29 cellular contexts compared by ENCODE assay signal in the genomic region with DNA sequence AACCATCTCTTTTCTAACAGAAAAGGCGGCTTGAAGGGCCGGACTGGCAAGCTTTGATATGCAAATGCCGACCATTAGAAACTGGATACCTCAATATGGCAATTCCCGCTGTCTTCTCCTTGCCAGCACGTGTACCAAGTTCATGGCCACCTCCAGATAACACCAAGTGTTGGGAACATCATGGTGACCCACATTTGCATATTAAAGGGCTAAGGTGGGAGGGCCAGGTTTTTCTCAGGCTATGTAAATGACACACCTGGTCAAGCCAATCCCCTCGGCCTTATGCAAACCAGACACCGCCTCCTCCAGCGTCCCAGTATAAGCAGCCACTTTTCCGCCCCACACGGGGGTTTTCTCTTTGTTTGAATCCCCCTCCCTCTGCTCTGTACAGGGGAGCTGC.
DNase-seq lines count a peak whose midpoint lies in the region; ATAC-seq and TF ChIP-seq lines count a peak whose summit lies in the region.
"Had no signal": no experiment of that assay in that cellular context is flagged by ENCODE, and none has a peak within 500 bp of the region (broad histone marks: within the 10 kb centered on the region; RNA-seq: fewer than 3 reads in every experiment).

No MANE protein-coding gene starts in this region.

- peak overlapping the region; percentile 32 for H3K4me2 ChIP-seq in H9 (ENCODE audit: insufficient read depth, insufficient read length, low read length)

- no peak overlapping the region for H4K5ac ChIP-seq in H9 (ENCODE audit: insufficient read length, low read depth, low read length)

- no peak overlapping the region for H3K14ac ChIP-seq in H9 (ENCODE audit: insufficient read depth, low read length)

- no peak overlapping the region for H4K8ac ChIP-seq in H9 (replicated peaks; ENCODE audit: insufficient read length, low read depth, low read length)

- no peak overlapping the region for H3T11ph ChIP-seq in H9 (ENCODE audit: low read length)

- intact Hi-C loops in posterior vena cava (cut with DNase I), result no loop called here

- H2BK5ac ChIP-seq in H9 (ENCODE audit: insufficient read length, low read length), result no peak overlapping the region

- no peaks in the 10 kb centered on the region for H3K36me3 ChIP-seq in iPS-18a (ENCODE audit: control insufficient read depth, low read depth, low read length)
- H3K36me3 ChIP-seq: breast epithelium, heart left ventricle, neutrophil, prostate gland, SJSA1, tibial nerve, WERI-Rb-1 had no signal

- H3K23ac ChIP-seq in H9 (ENCODE audit: insufficient read length, low read depth, low read length), result no peak overlapping the region

- H3K27me3 Mint-ChIP-seq in H9 (ENCODE audit: low read depth), result peaks cover 40% of the 10 kb centered on the region
- H3K27me3 Mint-ChIP-seq: activated CD4-positive, alpha-beta T cell treated with anti-CD3 and anti-CD28 coated beads, Interleukin-2, amount 10 ng/mL, durations not matched to agents 24 days and 14 days; activated naive CD8-positive, alpha-beta T cell had no signal

- peaks cover 0 to 9% of the 10 kb centered on the region in 2 experiments; a peak in 4 of 5 replicates for H3K9me3 Mint-ChIP-seq in H9
- H3K9me3 Mint-ChIP-seq: activated CD4-positive, alpha-beta T cell treated with anti-CD3 and anti-CD28 coated beads, Interleukin-2, amount 10 ng/mL, durations not matched to agents 24 days and 14 days had no signal

- H4K91ac ChIP-seq in H9 (ENCODE audit: insufficient read length, low read depth, low read length), result no peak overlapping the region

- no CpG with 5 or more reads among the region's 10 CpGs for WGBS in H9 (ENCODE audit: extremely low coverage, insufficient read length, low lambda C conversion rate)

- peak overlapping the region; percentile 7 for H3K4me3 ChIP-seq in iPS-18a (ENCODE audit: low read length)
- H3K4me3 ChIP-seq: breast epithelium, dorsolateral prefrontal cortex, heart left ventricle, prostate gland, SJSA1, tibial nerve had no signal

- H3K23me2 ChIP-seq in H9 (ENCODE audit: insufficient read length, low read depth, low read length, poor library complexity, severe bottlenecking), result no peaks in the 10 kb centered on the region

- H2AFZ ChIP-seq in H9 (ENCODE audit: low read length), result no peak overlapping the region

- DNase-seq in H9, result peak; percentile 95
- peak; percentile 77 to 90 for DNase-seq in NCI-H526 (lab: John Stamatoyannopoulos, UW)
- DNase-seq in posterior vena cava (ENCODE audit: low spot score), result peak; percentile 25
- no peak for DNase-seq in amniotic stem cell (lab: John Stamatoyannopoulos, UW)
- no peak for DNase-seq in LoVo (ENCODE audit: low spot score)
- DNase-seq: activated CD4-positive, alpha-beta T cell treated with anti-CD3 and anti-CD28 coated beads, Interleukin-2, amount 10 ng/mL, durations not matched to agents 24 days and 14 days; activated effector memory CD4-positive, alpha-beta T cell treated with Interleukin-2 at 50 U/mL for 16 hours; activated T-cell treated with anti-CD3 and anti-CD28 coated beads, Interleukin-2, amount 50 U/mL, for 1 hour; anterior cingulate cortex; C1 segment of cervical spinal cord; DMS153; foreskin melanocyte; KBM-7; left colon; NCI-H2029 treated with DMSO at 0.1 percent for 48 hours; NCI-H2227 treated with DMSO at 0.1 percent for 48 hours; RPMI8226; stimulated activated CD4-positive, alpha-beta T cell treated with anti-CD3 and anti-CD28 coated beads, Interleukin-4, amount 100 ng/mL, for 24 hours; WERI-Rb-1 had no signal

- no peak overlapping the region for H2BK12ac ChIP-seq in H9 (ENCODE audit: insufficient read length, low read depth, low read length)

- H3K4me1 ChIP-seq in H9 (ENCODE audit: insufficient read depth, low read length) (no peaks in the 10 kb centered on the region; the same call in 1 of the 2 replicates), iPS-18a (ENCODE audit: control insufficient read depth, low read depth, low read length) (peaks cover 13% of the 10 kb centered on the region)
- H3K4me1 ChIP-seq: breast epithelium, heart left ventricle, prostate gland, SJSA1, tibial nerve had no signal

- H2BK120ac ChIP-seq in H9 (ENCODE audit: low read depth, low read length, poor library complexity, severe bottlenecking), result no peak overlapping the region

- H3K56ac ChIP-seq in H9 (ENCODE audit: insufficient read length, low read depth, low read length), result no peak overlapping the region

- no peak for ATAC-seq in HG02981 (IDR thresholded peaks at IDR 0.05; ENCODE audit: unreplicated experiment)
- ATAC-seq: left colon had no signal

- H3K9me3 ChIP-seq in H9 (ENCODE audit: control insufficient read depth, low read depth, low read length) (no peaks in the 10 kb centered on the region), iPS-18a (ENCODE audit: control insufficient read depth, low read depth, low read length) (no peaks in the 10 kb centered on the region)
- H3K9me3 ChIP-seq: breast epithelium, neutrophil, prostate gland, SJSA1 had no signal

- H2BK15ac ChIP-seq in H9 (ENCODE audit: low read depth, low read length), result no peak overlapping the region

- H3K27ac ChIP-seq in H9 (ENCODE audit: insufficient read length, low read depth, low read length), result no peak overlapping the region
- no peak overlapping the region for H3K27ac ChIP-seq in iPS-18a (ENCODE audit: low read length)
- H3K27ac ChIP-seq: breast epithelium, dorsolateral prefrontal cortex, heart left ventricle, neutrophil, prostate gland, SJSA1, tibial nerve, WERI-Rb-1 had no signal

- no peaks in the 10 kb centered on the region for H3K27me3 ChIP-seq in H9 (ENCODE audit: insufficient read depth, low read length)
- peaks cover 16% of the 10 kb centered on the region for H3K27me3 ChIP-seq in iPS-18a (ENCODE audit: control insufficient read depth, insufficient read depth, low read length)
- H3K27me3 ChIP-seq: breast epithelium, dorsolateral prefrontal cortex, neutrophil, SJSA1, tibial nerve had no signal

- H3K79me2 ChIP-seq in H9 (ENCODE audit: insufficient read depth, low read length), result no peaks in the 10 kb centered on the region

- no peaks in the 10 kb centered on the region for H4K20me1 ChIP-seq in H9 (ENCODE audit: control insufficient read depth, insufficient read depth, insufficient read length)

- peak overlapping the region; percentile 9 for H3K18ac ChIP-seq in H9 (ENCODE audit: insufficient read length, low read depth, low read length)

- H3K4ac ChIP-seq in H9 (ENCODE audit: low read depth, low read length), result no peak overlapping the region

- H3K36me3 Mint-ChIP-seq in H9 (ENCODE audit: insufficient read depth in 1 of 3, low read depth in 3 of 3), result peaks cover 0 to 1% (median 0%) of the 10 kb centered on the region in 3 experiments; a peak in 1 of 7 replicates
- H3K36me3 Mint-ChIP-seq: activated naive CD8-positive, alpha-beta T cell had no signal

- H3K9ac ChIP-seq in H9 (ENCODE audit: extremely low read depth, insufficient read length, low read length), result no peak overlapping the region
- H3K9ac ChIP-seq in iPS-18a (ENCODE audit: low read length), result no peak overlapping the region

- peaks cover 18 to 41% of the 10 kb centered on the region in 2 experiments for H3K4me1 Mint-ChIP-seq in H9
- H3K4me1 Mint-ChIP-seq: activated CD4-positive, alpha-beta T cell treated with anti-CD3 and anti-CD28 coated beads, Interleukin-2, amount 10 ng/mL, durations not matched to agents 24 days and 14 days had no signal

- peak overlapping the region; percentile 26 to 71; a peak in 4 of 5 replicates for H3K4me3 Mint-ChIP-seq in H9
- H3K4me3 Mint-ChIP-seq: activated CD4-positive, alpha-beta T cell treated with anti-CD3 and anti-CD28 coated beads, Interleukin-2, amount 10 ng/mL, durations not matched to agents 24 days and 14 days; activated naive CD8-positive, alpha-beta T cell had no signal

- no peaks in the 10 kb centered on the region for H3K79me1 ChIP-seq in H9 (ENCODE audit: insufficient read depth, low read depth, low read length, poor library complexity, severe bottlenecking)

- TF ChIP-seq CTCF in H9 (conservative IDR thresholded peaks at IDR 0.05), result no peak

- peak overlapping the region in 2 of 3 experiments; percentile 21 to 26; a peak in 1 of 7 replicates for H3K27ac Mint-ChIP-seq in H9
- H3K27ac Mint-ChIP-seq: activated CD4-positive, alpha-beta T cell treated with anti-CD3 and anti-CD28 coated beads, Interleukin-2, amount 10 ng/mL, durations not matched to agents 24 days and 14 days; activated naive CD8-positive, alpha-beta T cell had no signal

- H2AK5ac ChIP-seq in H9 (ENCODE audit: insufficient read length, low read length), result no peak overlapping the region

- no peak overlapping the region for H2BK20ac ChIP-seq in H9 (ENCODE audit: low read depth, low read length, poor library complexity, severe bottlenecking)

Comparison
In these comparisons a context has a peak if more than half of its experiments do, and no peak if none do; other contexts are left out.
1. DNase-seq: peak in H9 (single experiment), NCI-H526 (2 of 2) and posterior vena cava (single experiment); none in amniotic stem cell (single experiment) and LoVo (single experiment).